1 cellular context compared by ENCODE assay signal in genomic region chr1:111370871-111371270, GRCh38.
TF ChIP-seq lines count a peak whose summit lies in the region.

No MANE protein-coding gene starts in this region.

TF ChIP-seq in H1, 55 proteins besides CTCF, POLR2A, EP300 and RAD21 (continued from another document):
- TF ChIP-seq CHD7 (IDR thresholded peaks at IDR 0.05; ENCODE audit: insufficient replicate concordance, low read length): no peak
- TF ChIP-seq SAP30 (IDR thresholded peaks at IDR 0.05; ENCODE audit: insufficient read depth, insufficient replicate concordance, low read length): no peak
- no peak for TF ChIP-seq CREB1 (IDR thresholded peaks at IDR 0.05)
- TF ChIP-seq ZNF274 (IDR thresholded peaks at IDR 0.05; ENCODE audit: borderline replicate concordance, extremely low read depth, low read length): no peak
- no peak for TF ChIP-seq TAF7 (optimal IDR thresholded peaks at IDR 0.05; ENCODE audit: borderline replicate concordance, low read depth, low read length)
- TF ChIP-seq SP4 (IDR thresholded peaks at IDR 0.05; ENCODE audit: low read length): no peak
